Comparison of ENCODE assay signal across 14 cellular contexts in the genomic region with DNA sequence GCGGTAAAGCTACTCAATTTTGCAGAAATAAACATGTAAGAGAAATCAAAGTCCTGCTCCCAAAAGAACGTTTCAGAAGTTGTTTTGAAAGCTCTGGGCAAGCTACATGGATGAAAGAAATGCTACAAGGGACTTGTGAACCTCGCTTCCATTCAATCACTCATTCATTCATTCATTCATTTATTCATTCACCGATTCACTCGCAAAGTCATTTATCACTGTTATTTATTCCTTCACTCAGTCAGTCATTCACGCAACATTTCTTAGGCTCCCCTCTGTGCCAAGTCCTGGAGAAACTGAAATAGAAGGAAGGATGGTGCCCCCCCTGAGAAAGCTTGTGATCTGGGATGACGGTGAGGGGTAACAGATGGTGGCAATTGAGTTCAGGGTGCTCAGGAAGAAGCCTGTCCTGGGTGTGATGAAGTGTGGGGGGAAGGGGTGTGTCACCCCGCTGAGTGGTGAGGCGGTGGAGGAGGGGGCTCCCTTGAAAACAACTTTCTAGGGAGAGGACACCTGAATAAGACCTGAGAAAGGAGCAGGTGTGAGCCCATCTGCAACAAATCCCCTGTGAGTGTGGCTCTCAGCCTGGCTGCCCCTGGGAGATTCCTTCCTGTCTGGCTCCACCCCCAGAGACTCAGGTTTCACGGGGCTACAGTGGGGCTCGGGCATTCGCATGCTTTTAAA. TPM values are rescaled to one million over a fixed set of nuclear protein-coding genes. Genes with fewer than 3 reads are reported as not detected.
A peak's percentile ranks its signal among the peaks of the same experiment; 100 is the strongest.
DNase-seq lines count a peak whose midpoint lies in the region; ATAC-seq, FAIRE-seq and TF ChIP-seq lines count a peak whose summit lies in the region.
"Had no signal": no experiment of that assay in that cellular context is flagged by ENCODE, and none has a peak within 500 bp of the region (broad histone marks: within the 10 kb centered on the region; RNA-seq: fewer than 3 reads in every experiment).

No MANE protein-coding gene starts in this region.

- H3K9me3 ChIP-seq in HepG2 (ENCODE audit: low read length) = no peaks in the 10 kb centered on the region
- no peaks in the 10 kb centered on the region for H3K9me3 ChIP-seq in right lobe of liver
- no peaks in the 10 kb centered on the region for H3K9me3 ChIP-seq in PC-3 (ENCODE audit: low read length)
- H3K9me3 ChIP-seq: BE2C, SJSA1 had no signal

- no peak for TF ChIP-seq POLR2A in HepG2 (IDR thresholded peaks at IDR 0.05; ENCODE audit: insufficient read depth in 1 of 2, low read depth in 2 of 2, low read length in 2 of 2)
- no peak for TF ChIP-seq POLR2A in right lobe of liver (IDR thresholded peaks at IDR 0.05)

- BruUV-seq in HepG2 (replicated peaks; lab: Mats Ljungman, UMichigan) (no TSS peak), PC-3 (replicated peaks; lab: Mats Ljungman, UMichigan) (no TSS peak)

- FAIRE-seq in HepG2 (lab: Jason Lieb, UNC) = no peak

- H3K4me3 ChIP-seq in HepG2 (replicated peaks in 1 of 3; ENCODE audit: insufficient read depth in 1 of 3, low read depth in 2 of 3, low read length in 3 of 3) (no peak overlapping the region), right lobe of liver (no peak overlapping the region), PC-3 (ENCODE audit: low read length) (no peak overlapping the region)
- H3K4me3 ChIP-seq: SJSA1 had no signal

- peaks cover 3% of the 10 kb centered on the region for H3K27me3 Mint-ChIP-seq in endothelial cell (ENCODE audit: unreplicated experiment)

- H3K79me2 ChIP-seq in HepG2 (ENCODE audit: insufficient read depth, low read length) (no peaks in the 10 kb centered on the region), PC-3 (ENCODE audit: low read length) (no peaks in the 10 kb centered on the region)

- H3K4me2 ChIP-seq in HepG2 (ENCODE audit: low read depth, low read length) = no peak overlapping the region
- H3K4me2 ChIP-seq in PC-3 (ENCODE audit: low read length) = no peak overlapping the region

- WGBS in HepG2 (ENCODE audit: low lambda C conversion rate) = 32% methylated on average over 12 of the region's 12 CpGs
- WGBS in right lobe of liver (ENCODE audit: insufficient coverage, low coverage, low lambda C conversion rate, missing lambda C conversion rate) = 37% methylated on average over 12 of the region's 12 CpGs

- intact Hi-C loops in HepG2 (cut with micrococcal nuclease; ENCODE audit: unreplicated experiment) (no loop called here), right lobe of liver (cut with DNase I) (no loop called here), PC-3 (cut with micrococcal nuclease) (loop anchor here (10.0 kb wide), 2 partner anchors 304 to 334 kb away; no protein-coding TSS in a partner anchor)

- no peak overlapping the region for H3K27ac ChIP-seq in HepG2 (ENCODE audit: extremely low read length, insufficient read depth, low read length)
- H3K27ac ChIP-seq in right lobe of liver = no peak overlapping the region
- H3K27ac ChIP-seq in PC-3 (ENCODE audit: low read length) = no peak overlapping the region
- H3K27ac ChIP-seq: SJSA1 had no signal

- no peak overlapping the region for H3K4me3 Mint-ChIP-seq in endothelial cell (ENCODE audit: unreplicated experiment)

- H3K4me1 ChIP-seq in HepG2 (ENCODE audit: insufficient read depth, low read length) (peaks cover 9% of the 10 kb centered on the region), right lobe of liver (peaks cover 0 to 3% (median 0%) of the 10 kb centered on the region in 4 donors), PC-3 (ENCODE audit: insufficient read depth, low read length) (no peaks in the 10 kb centered on the region)
- H3K4me1 ChIP-seq: BE2C, SJSA1 had no signal

- H3F3A ChIP-seq in PC-3 (ENCODE audit: low read length, unreplicated experiment) = no peaks in the 10 kb centered on the region

- H3K9me3 Mint-ChIP-seq in endothelial cell (ENCODE audit: unreplicated experiment) = no peaks in the 10 kb centered on the region

- no peak for TF ChIP-seq RAD21 in HepG2 (CRISPR knock-in tag; IDR thresholded peaks at IDR 0.05)

- H3K27me3 ChIP-seq in HepG2 (ENCODE audit: control insufficient read depth in 1 of 2, insufficient read depth in 2 of 2, low read length in 2 of 2) = no peaks in the 10 kb centered on the region
- no peaks in the 10 kb centered on the region for H3K27me3 ChIP-seq in right lobe of liver
- no peaks in the 10 kb centered on the region for H3K27me3 ChIP-seq in PC-3 (ENCODE audit: low read length)

- H2AFZ ChIP-seq in HepG2 (ENCODE audit: low read length) (no peak overlapping the region), PC-3 (ENCODE audit: low read length) (no peak overlapping the region)

- no peaks in the 10 kb centered on the region for H3K36me3 Mint-ChIP-seq in endothelial cell (ENCODE audit: low read depth, unreplicated experiment)

- POLR2A ChIA-PET in HepG2 (lab: Yijun Ruan, JAX) (no interaction called here), PC-3 (lab: Charles Lee; ENCODE audit: unreplicated experiment) (no interaction called here)

- peak; percentile 37; the same call in 1 of the 3 replicates for ATAC-seq in HepG2
- no peak for ATAC-seq in right lobe of liver
- ATAC-seq in HG03108 (IDR thresholded peaks at IDR 0.05; ENCODE audit: unreplicated experiment) = no peak
- no peak for ATAC-seq in HG03097 (IDR thresholded peaks at IDR 0.05; ENCODE audit: low FRiP score, unreplicated experiment)
- ATAC-seq in HG03457 (IDR thresholded peaks at IDR 0.05; ENCODE audit: unreplicated experiment) = no peak
- no peak for ATAC-seq in PC-3
- ATAC-seq: stimulated activated naive CD8-positive, alpha-beta T cell treated with anti-CD3 and anti-CD28 coated beads, Interleukin-15, Interleukin-2, amounts not matched to agents 100 U/mL and 50 U/mL, for 24 hours had no signal

- TF ChIP-seq EP300 in HepG2 (IDR thresholded peaks at IDR 0.05; ENCODE audit: low read depth in 2 of 2, low read length in 2 of 2) (no peak), HepG2 (CRISPR knock-in tag; IDR thresholded peaks at IDR 0.05; ENCODE audit: borderline replicate concordance) (no peak)

- no peaks in the 10 kb centered on the region for H3K36me3 ChIP-seq in HepG2 (replicated peaks in 1 of 2; ENCODE audit: control insufficient read depth in 1 of 2, insufficient read depth in 2 of 2, low read length in 2 of 2)
- H3K36me3 ChIP-seq in right lobe of liver = no peaks in the 10 kb centered on the region
- no peaks in the 10 kb centered on the region for H3K36me3 ChIP-seq in PC-3 (ENCODE audit: low read depth, low read length)
- H3K36me3 ChIP-seq: BE2C, SJSA1 had no signal

- H3K9me2 ChIP-seq in PC-3 (replicated peaks; ENCODE audit: low read length) = no peaks in the 10 kb centered on the region

- no peak overlapping the region for H3K27ac Mint-ChIP-seq in endothelial cell (ENCODE audit: unreplicated experiment)

- CTCF ChIA-PET in HepG2 (lab: Yijun Ruan, JAX; ENCODE audit: low intra/inter-chr PET ratio, low total read pairs) = no interaction called here
- CTCF ChIA-PET in PC-3 (lab: Charles Lee) = no interaction called here

- H3K4me1 Mint-ChIP-seq in endothelial cell (ENCODE audit: unreplicated experiment) = peaks cover 5% of the 10 kb centered on the region

- H3K9ac ChIP-seq in HepG2 (ENCODE audit: insufficient read depth, low read depth, low read length) = no peak overlapping the region
- H3K9ac ChIP-seq in PC-3 (ENCODE audit: low read length) = no peak overlapping the region

- H4K20me1 ChIP-seq in HepG2 (ENCODE audit: insufficient read depth, low read length) (no peaks in the 10 kb centered on the region), PC-3 (ENCODE audit: low read length) (no peaks in the 10 kb centered on the region)

- DNase-seq in HepG2 (ENCODE audit: low spot score) (no peak), right lobe of liver (no peak), NCI-H524 (lab: John Stamatoyannopoulos, UW) (peak; percentile 68 to 87), endothelial cell (ENCODE audit: low spot score) (peak; percentile 15), PC-3 (no peak)
- DNase-seq: BE2C; KBM-7; retina; stimulated activated naive CD8-positive, alpha-beta T cell treated with anti-CD3 and anti-CD28 coated beads, Interleukin-15, Interleukin-2, amounts not matched to agents 100 U/mL and 50 U/mL, for 24 hours had no signal

- TF ChIP-seq CTCF in HepG2 (CRISPR knock-in tag; IDR thresholded peaks at IDR 0.05) = no peak
- no peak for TF ChIP-seq CTCF in right lobe of liver (IDR thresholded peaks at IDR 0.05)
- TF ChIP-seq CTCF in endothelial cell (IDR thresholded peaks at IDR 0.05; ENCODE audit: unreplicated experiment) = no peak
- TF ChIP-seq CTCF in PC-3 (conservative IDR thresholded peaks at IDR 0.05; ENCODE audit: low read depth, low read length) = no peak

- in situ Hi-C loops in HepG2 (cut with HindIII; ENCODE audit: extremely low pct_ligation_motif_present, low pct_unique_long_range_greater_than_20kb) = loop anchor here (10.0 kb wide), 2 partner anchors 304 to 424 kb away; no protein-coding TSS in a partner anchor

RNA-seq across cellular contexts. Expression of gene PRSS54, which starts 36.3 kb away (rescaled TPM):
- total RNA-seq in HepG2 (2016; rRNA removed; fragmentation: Illumina TruSeq; extraction: Trizol) (not detected in 2 replicates), right lobe of liver (not detected), endothelial cell (ENCODE audit: unreplicated experiment) (not detected), PC-3 (2014; rRNA removed) (not detected in 2 replicates)
- total RNA-seq in HepG2 (2016; cell fraction: cytosol; rRNA removed; fragmentation: Illumina TruSeq; extraction: Trizol; ENCODE audit: low read depth) = not detected in 2 replicates
- not detected in 2 replicates for total RNA-seq in HepG2 (2016; cell fraction: insoluble cytoplasmic fraction; rRNA removed; fragmentation: Illumina TruSeq; extraction: Trizol)
- not detected in 2 replicates for total RNA-seq in HepG2 (2016; cell fraction: membrane; rRNA removed; fragmentation: Illumina TruSeq; extraction: Trizol)
- total RNA-seq in HepG2 (2016; cell fraction: nucleus; rRNA removed; fragmentation: Illumina TruSeq; extraction: Trizol) = not detected in 2 replicates
- not detected in 2 replicates for polyA plus RNA-seq in HepG2 (2011; rRNA removed)
- polyA plus RNA-seq in HepG2 (2011; cell fraction: cytosol; rRNA removed) = not detected in 2 replicates
- not detected in 2 replicates for polyA plus RNA-seq in HepG2 (2011; cell fraction: nucleus; rRNA removed)
- not detected in 2 replicates for polyA plus RNA-seq in HepG2 (2012)
- polyA plus RNA-seq in HepG2 (2016; cell fraction: cytosol; fragmentation: Illumina TruSeq; extraction: Trizol; ENCODE audit: low read depth) = not detected in 2 replicates
- not detected in 2 replicates for polyA plus RNA-seq in HepG2 (2016; cell fraction: insoluble cytoplasmic fraction; fragmentation: Illumina TruSeq; extraction: Trizol; ENCODE audit: low read depth)
- polyA plus RNA-seq in HepG2 (2016; cell fraction: membrane; fragmentation: Illumina TruSeq; extraction: Trizol; ENCODE audit: low read depth) = not detected in 2 replicates
- not detected in 2 replicates for polyA plus RNA-seq in HepG2 (2016; cell fraction: nucleus; fragmentation: Illumina TruSeq; extraction: Trizol; ENCODE audit: insufficient read depth, low read depth)
- not detected in 2 replicates for polyA minus RNA-seq in HepG2 (2011; rRNA and poly(A)+ RNA removed; ENCODE audit: low replicate concordance)
- polyA minus RNA-seq in HepG2 (2011; cell fraction: cytosol; rRNA and poly(A)+ RNA removed) = not detected in 2 replicates
- polyA minus RNA-seq in HepG2 (2011; cell fraction: nucleus; rRNA and poly(A)+ RNA removed) = not detected in 2 replicates
- total RNA-seq: NCI-H460, SJSA1 had no signal

Comparison
In these comparisons a context has a peak if more than half of its experiments do, and no peak if none do; other contexts are left out.
1. DNase-seq: peak in NCI-H524 (2 of 2) and endothelial cell (single experiment); none in HepG2 (single experiment), right lobe of liver (0 of 3) and PC-3 (single experiment).